Comparison of ENCODE assay signal across 1 cellular context in the genomic region with DNA sequence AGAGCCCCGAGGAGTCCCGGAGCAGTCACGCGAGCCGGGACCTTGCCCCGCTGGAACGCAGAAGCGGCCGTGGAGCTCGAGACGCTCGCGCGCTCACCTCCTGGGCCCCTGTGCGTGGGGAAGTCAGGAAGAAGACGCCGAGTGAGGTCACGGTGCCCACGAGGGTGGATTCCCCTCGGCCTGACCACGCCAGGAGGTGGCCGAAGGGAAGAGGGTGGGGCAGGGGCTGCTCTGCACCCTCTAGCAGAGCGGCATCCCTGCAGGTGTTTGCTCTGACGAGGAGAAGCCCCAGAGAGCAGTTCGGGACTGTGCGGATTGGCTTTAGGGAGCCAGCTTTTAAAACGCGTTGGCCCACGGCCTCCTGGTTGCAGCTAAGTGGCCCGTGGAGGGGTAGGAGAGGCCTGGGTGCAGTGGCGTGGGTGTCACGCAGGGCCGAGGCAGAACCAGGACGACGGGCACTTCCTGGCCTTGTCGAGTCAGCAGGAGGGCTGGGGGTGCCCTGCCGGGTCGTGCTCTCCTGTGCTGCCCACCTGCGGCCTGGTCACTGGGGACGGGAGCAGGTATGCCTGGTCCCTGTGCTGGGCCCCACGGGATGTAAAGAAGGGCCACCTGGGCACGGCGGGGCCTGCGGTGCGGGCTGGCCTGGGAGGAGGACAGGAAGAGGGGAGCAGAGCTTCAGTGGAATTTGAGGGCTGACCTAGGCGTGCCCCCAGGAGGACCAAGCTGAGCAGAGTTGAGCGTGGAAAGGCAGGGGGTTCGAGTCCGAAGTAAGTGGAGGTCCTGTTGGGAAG.
TF ChIP-seq lines count a peak whose summit lies in the region.

No MANE protein-coding gene starts in this region.

TF ChIP-seq in HepG2, 621 proteins besides CTCF, POLR2A, EP300 and RAD21 (continued from another document and continues in another):
- TF ChIP-seq, protein P1, sequence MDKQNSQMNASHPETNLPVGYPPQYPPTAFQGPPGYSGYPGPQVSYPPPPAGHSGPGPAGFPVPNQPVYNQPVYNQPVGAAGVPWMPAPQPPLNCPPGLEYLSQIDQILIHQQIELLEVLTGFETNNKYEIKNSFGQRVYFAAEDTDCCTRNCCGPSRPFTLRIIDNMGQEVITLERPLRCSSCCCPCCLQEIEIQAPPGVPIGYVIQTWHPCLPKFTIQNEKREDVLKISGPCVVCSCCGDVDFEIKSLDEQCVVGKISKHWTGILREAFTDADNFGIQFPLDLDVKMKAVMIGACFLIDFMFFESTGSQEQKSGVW (CRISPR knock-in tag; IDR thresholded peaks at IDR 0.05; ENCODE audit: borderline replicate concordance) = no peak
- TF ChIP-seq ZNF335 (CRISPR knock-in tag; IDR thresholded peaks at IDR 0.05) (0 out of 2 replicates have a peak, but pooled peaks have one; percentile 9), ZNF235 (CRISPR knock-in tag; IDR thresholded peaks at IDR 0.05; ENCODE audit: borderline replicate concordance) (peak; percentile 20; the same call in 1 of the 2 replicates), FOXA1 (IDR thresholded peaks at IDR 0.05) (no peak), FOXA1 (CRISPR knock-in tag; IDR thresholded peaks at IDR 0.05) (no peak), MTA3 (CRISPR knock-in tag; IDR thresholded peaks at IDR 0.05) (no peak), ZNF501 (CRISPR knock-in tag; IDR thresholded peaks at IDR 0.05) (0 out of 2 replicates have a peak, but pooled peaks have one; percentile 3), GZF1 (CRISPR knock-in tag; IDR thresholded peaks at IDR 0.05) (no peak), SIX4 (CRISPR knock-in tag; IDR thresholded peaks at IDR 0.05) (no peak), YY1 (IDR thresholded peaks at IDR 0.05; ENCODE audit: insufficient read depth, insufficient replicate concordance, low read depth, low read length) (no peak), XBP1 (CRISPR knock-in tag; IDR thresholded peaks at IDR 0.05) (no peak), ZNF496 (CRISPR knock-in tag; IDR thresholded peaks at IDR 0.05; ENCODE audit: insufficient replicate concordance) (no peak), RBM22 (optimal IDR thresholded peaks at IDR 0.05; ENCODE audit: low read length) (no peak), KAT8 (CRISPR knock-in tag; IDR thresholded peaks at IDR 0.05) (no peak), CENPX (CRISPR knock-in tag; IDR thresholded peaks at IDR 0.05) (no peak), KLF16 (CRISPR knock-in tag; IDR thresholded peaks at IDR 0.05) (no peak), ISX (CRISPR knock-in tag; conservative IDR thresholded peaks at IDR 0.05) (no peak), ZNF160 (CRISPR knock-in tag; IDR thresholded peaks at IDR 0.05) (no peak), SALL1 (CRISPR knock-in tag; IDR thresholded peaks at IDR 0.05) (no peak), JDP2 (CRISPR knock-in tag; IDR thresholded peaks at IDR 0.05; ENCODE audit: borderline replicate concordance) (no peak), PHF8 (CRISPR knock-in tag; IDR thresholded peaks at IDR 0.05) (peak; percentile 1), SALL2 (CRISPR knock-in tag; IDR thresholded peaks at IDR 0.05) (0 out of 2 replicates have a peak, but pooled peaks have one; percentile 12), PCBP1 (IDR thresholded peaks at IDR 0.05; ENCODE audit: borderline replicate concordance, low read depth, low read length) (0 out of 2 replicates have a peak, but pooled peaks have one; percentile 30), ZFP36L1 (CRISPR knock-in tag; IDR thresholded peaks at IDR 0.05) (no peak), ZNF75D (CRISPR knock-in tag; IDR thresholded peaks at IDR 0.05; ENCODE audit: borderline replicate concordance) (no peak), HDAC2 (CRISPR knock-in tag; IDR thresholded peaks at IDR 0.05) (no peak), FOXJ3 (CRISPR knock-in tag; IDR thresholded peaks at IDR 0.05; ENCODE audit: borderline replicate concordance) (no peak), ZNF563 (CRISPR knock-in tag; IDR thresholded peaks at IDR 0.05) (no peak; the same call in 1 of the 2 replicates), ZNF350 (CRISPR knock-in tag; IDR thresholded peaks at IDR 0.05; ENCODE audit: borderline replicate concordance, low read depth) (no peak; the same call in 1 of the 2 replicates), SNAI1 (CRISPR knock-in tag; IDR thresholded peaks at IDR 0.05; ENCODE audit: borderline replicate concordance) (peak; percentile 55; the same call in 1 of the 2 replicates), CENPT (CRISPR knock-in tag; IDR thresholded peaks at IDR 0.05; ENCODE audit: low read depth) (0 out of 2 replicates have a peak, but pooled peaks have one; percentile 1), SAP130 (CRISPR knock-in tag; IDR thresholded peaks at IDR 0.05; ENCODE audit: low read depth) (0 out of 2 replicates have a peak, but pooled peaks have one; percentile 26), RELA (CRISPR knock-in tag; IDR thresholded peaks at IDR 0.05) (no peak), TBP (CRISPR knock-in tag; IDR thresholded peaks at IDR 0.05) (no peak), SSRP1 (CRISPR knock-in tag; IDR thresholded peaks at IDR 0.05) (no peak), TSC22D2 (CRISPR knock-in tag; IDR thresholded peaks at IDR 0.05; ENCODE audit: borderline replicate concordance) (no peak), HMG20B (CRISPR knock-in tag; conservative IDR thresholded peaks at IDR 0.05) (no peak), ZNF660 (CRISPR knock-in tag; IDR thresholded peaks at IDR 0.05; ENCODE audit: borderline replicate concordance, low read depth) (no peak), AHR (CRISPR knock-in tag; IDR thresholded peaks at IDR 0.05) (no peak), ZKSCAN8 (CRISPR knock-in tag; IDR thresholded peaks at IDR 0.05; ENCODE audit: borderline replicate concordance) (no peak), SIN3B (IDR thresholded peaks at IDR 0.05; ENCODE audit: low read length) (no peak)
- TF ChIP-seq, protein P2, sequence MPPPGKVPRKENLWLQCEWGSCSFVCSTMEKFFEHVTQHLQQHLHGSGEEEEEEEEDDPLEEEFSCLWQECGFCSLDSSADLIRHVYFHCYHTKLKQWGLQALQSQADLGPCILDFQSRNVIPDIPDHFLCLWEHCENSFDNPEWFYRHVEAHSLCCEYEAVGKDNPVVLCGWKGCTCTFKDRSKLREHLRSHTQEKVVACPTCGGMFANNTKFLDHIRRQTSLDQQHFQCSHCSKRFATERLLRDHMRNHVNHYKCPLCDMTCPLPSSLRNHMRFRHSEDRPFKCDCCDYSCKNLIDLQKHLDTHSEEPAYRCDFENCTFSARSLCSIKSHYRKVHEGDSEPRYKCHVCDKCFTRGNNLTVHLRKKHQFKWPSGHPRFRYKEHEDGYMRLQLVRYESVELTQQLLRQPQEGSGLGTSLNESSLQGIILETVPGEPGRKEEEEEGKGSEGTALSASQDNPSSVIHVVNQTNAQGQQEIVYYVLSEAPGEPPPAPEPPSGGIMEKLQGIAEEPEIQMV (CRISPR knock-in tag; IDR thresholded peaks at IDR 0.05; ENCODE audit: low read depth) = no peak; the same call in 1 of the 2 replicates
- TF ChIP-seq, protein P3, sequence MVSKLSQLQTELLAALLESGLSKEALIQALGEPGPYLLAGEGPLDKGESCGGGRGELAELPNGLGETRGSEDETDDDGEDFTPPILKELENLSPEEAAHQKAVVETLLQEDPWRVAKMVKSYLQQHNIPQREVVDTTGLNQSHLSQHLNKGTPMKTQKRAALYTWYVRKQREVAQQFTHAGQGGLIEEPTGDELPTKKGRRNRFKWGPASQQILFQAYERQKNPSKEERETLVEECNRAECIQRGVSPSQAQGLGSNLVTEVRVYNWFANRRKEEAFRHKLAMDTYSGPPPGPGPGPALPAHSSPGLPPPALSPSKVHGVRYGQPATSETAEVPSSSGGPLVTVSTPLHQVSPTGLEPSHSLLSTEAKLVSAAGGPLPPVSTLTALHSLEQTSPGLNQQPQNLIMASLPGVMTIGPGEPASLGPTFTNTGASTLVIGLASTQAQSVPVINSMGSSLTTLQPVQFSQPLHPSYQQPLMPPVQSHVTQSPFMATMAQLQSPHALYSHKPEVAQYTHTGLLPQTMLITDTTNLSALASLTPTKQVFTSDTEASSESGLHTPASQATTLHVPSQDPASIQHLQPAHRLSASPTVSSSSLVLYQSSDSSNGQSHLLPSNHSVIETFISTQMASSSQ (IDR thresholded peaks at IDR 0.05; ENCODE audit: low read depth) = no peak
- TF ChIP-seq, protein P3 (CRISPR knock-in tag; IDR thresholded peaks at IDR 0.05; ENCODE audit: borderline replicate concordance) = 0 out of 2 replicates have a peak, but pooled peaks have one; percentile 7
- TF ChIP-seq, protein P4, sequence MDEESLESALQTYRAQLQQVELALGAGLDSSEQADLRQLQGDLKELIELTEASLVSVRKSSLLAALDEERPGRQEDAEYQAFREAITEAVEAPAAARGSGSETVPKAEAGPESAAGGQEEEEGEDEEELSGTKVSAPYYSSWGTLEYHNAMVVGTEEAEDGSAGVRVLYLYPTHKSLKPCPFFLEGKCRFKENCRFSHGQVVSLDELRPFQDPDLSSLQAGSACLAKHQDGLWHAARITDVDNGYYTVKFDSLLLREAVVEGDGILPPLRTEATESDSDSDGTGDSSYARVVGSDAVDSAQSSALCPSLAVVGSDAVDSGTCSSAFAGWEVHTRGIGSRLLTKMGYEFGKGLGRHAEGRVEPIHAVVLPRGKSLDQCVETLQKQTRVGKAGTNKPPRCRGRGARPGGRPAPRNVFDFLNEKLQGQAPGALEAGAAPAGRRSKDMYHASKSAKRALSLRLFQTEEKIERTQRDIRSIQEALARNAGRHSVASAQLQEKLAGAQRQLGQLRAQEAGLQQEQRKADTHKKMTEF (CRISPR knock-in tag; IDR thresholded peaks at IDR 0.05) = no peak; the same call in 1 of the 2 replicates
- TF ChIP-seq, protein P5, sequence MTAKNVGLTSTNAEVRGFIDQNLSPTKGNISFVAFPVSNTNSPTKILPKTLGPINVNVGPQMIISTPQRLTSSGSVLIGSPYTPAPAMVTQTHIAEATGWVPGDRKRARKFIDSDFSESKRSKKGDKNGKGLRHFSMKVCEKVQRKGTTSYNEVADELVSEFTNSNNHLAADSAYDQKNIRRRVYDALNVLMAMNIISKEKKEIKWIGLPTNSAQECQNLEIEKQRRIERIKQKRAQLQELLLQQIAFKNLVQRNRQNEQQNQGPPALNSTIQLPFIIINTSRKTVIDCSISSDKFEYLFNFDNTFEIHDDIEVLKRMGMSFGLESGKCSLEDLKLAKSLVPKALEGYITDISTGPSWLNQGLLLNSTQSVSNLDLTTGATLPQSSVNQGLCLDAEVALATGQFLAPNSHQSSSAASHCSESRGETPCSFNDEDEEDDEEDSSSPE (CRISPR knock-in tag; IDR thresholded peaks at IDR 0.05) = no peak
- TF ChIP-seq, protein P6, sequence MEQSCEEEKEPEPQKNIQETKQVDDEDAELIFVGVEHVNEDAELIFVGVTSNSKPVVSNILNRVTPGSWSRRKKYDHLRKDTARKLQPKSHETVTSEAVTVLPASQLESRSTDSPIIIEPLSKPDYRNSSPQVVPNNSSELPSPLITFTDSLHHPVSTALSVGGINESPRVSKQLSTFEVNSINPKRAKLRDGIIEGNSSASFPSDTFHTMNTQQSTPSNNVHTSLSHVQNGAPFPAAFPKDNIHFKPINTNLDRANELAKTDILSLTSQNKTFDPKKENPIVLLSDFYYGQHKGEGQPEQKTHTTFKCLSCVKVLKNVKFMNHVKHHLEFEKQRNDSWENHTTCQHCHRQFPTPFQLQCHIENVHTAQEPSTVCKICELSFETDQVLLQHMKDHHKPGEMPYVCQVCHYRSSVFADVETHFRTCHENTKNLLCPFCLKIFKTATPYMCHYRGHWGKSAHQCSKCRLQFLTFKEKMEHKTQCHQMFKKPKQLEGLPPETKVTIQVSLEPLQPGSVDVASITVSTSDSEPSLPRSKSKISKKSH (CRISPR knock-in tag; IDR thresholded peaks at IDR 0.05; ENCODE audit: borderline replicate concordance) = 0 out of 2 replicates have a peak, but pooled peaks have one; percentile 19
- TF ChIP-seq, protein P7, sequence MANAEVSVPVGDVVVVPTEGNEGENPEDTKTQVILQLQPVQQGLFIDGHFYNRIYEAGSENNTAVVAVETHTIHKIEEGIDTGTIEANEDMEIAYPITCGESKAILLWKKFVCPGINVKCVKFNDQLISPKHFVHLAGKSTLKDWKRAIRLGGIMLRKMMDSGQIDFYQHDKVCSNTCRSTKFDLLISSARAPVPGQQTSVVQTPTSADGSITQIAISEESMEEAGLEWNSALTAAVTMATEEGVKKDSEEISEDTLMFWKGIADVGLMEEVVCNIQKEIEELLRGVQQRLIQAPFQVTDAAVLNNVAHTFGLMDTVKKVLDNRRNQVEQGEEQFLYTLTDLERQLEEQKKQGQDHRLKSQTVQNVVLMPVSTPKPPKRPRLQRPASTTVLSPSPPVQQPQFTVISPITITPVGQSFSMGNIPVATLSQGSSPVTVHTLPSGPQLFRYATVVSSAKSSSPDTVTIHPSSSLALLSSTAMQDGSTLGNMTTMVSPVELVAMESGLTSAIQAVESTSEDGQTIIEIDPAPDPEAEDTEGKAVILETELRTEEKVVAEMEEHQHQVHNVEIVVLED (CRISPR knock-in tag; IDR thresholded peaks at IDR 0.05; ENCODE audit: borderline replicate concordance) = no peak
- TF ChIP-seq, protein P8, sequence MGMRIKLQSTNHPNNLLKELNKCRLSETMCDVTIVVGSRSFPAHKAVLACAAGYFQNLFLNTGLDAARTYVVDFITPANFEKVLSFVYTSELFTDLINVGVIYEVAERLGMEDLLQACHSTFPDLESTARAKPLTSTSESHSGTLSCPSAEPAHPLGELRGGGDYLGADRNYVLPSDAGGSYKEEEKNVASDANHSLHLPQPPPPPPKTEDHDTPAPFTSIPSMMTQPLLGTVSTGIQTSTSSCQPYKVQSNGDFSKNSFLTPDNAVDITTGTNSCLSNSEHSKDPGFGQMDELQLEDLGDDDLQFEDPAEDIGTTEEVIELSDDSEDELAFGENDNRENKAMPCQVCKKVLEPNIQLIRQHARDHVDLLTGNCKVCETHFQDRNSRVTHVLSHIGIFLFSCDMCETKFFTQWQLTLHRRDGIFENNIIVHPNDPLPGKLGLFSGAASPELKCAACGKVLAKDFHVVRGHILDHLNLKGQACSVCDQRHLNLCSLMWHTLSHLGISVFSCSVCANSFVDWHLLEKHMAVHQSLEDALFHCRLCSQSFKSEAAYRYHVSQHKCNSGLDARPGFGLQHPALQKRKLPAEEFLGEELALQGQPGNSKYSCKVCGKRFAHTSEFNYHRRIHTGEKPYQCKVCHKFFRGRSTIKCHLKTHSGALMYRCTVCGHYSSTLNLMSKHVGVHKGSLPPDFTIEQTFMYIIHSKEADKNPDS (CRISPR knock-in tag; IDR thresholded peaks at IDR 0.05) = peak; percentile 16; the same call in 1 of the 2 replicates
- TF ChIP-seq, protein P9, sequence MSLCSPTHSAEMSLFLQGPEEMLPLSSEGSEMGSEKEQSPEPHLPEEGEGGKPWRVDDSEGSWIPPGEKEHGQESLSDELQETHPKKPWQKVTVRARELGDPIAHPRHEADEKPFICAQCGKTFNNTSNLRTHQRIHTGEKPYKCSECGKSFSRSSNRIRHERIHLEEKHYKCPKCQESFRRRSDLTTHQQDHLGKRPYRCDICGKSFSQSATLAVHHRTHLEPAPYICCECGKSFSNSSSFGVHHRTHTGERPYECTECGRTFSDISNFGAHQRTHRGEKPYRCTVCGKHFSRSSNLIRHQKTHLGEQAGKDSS (CRISPR knock-in tag; IDR thresholded peaks at IDR 0.05; ENCODE audit: borderline replicate concordance, low read depth) = 0 out of 2 replicates have a peak, but pooled peaks have one; percentile 28
